In genomic region chr16:14464796-14465195, GRCh38 we compare ENCODE assay signal across 27 cellular contexts.
"Had no signal": no experiment of that assay in that cellular context is flagged by ENCODE, and none has a peak within 500 bp of the region (broad histone marks: within the 10 kb centered on the region; RNA-seq: fewer than 3 reads in every experiment).

No MANE protein-coding gene starts in this region.

- DNase-seq: hippocampal formation; kidney; left colon; left lung; mesendoderm; naive B cell; natural killer cell; nephron progenitor cell; occipital lobe; right lobe of liver; stimulated activated CD4-positive, alpha-beta T cell treated with anti-CD3 and anti-CD28 coated beads, Interleukin-1b, Interleukin-23, amount 100 ng/mL, for 48 hours; stimulated activated CD4-positive, alpha-beta T cell treated with anti-CD3 and anti-CD28 coated beads, Interleukin-2, amount 100 ng/mL, for 48 hours; stimulated activated CD4-positive, alpha-beta T cell treated with anti-CD3 and anti-CD28 coated beads, Interleukin-4, amount 100 ng/mL, for 4 hours; stimulated activated CD8-positive, alpha-beta memory T cell treated with anti-CD3 and anti-CD28 coated beads, Interleukin-4, amount 100 ng/mL, for 48 hours; stimulated activated naive CD4-positive, alpha-beta T cell treated with Interleukin-2 at 50 U/mL for 16 hours; stimulated activated naive CD8-positive, alpha-beta T cell treated with anti-CD3 and anti-CD28 coated beads, Interleukin-15, amount 100 ng/mL, for 72 hours; substantia nigra; upper lobe of left lung had no signal

- H3K4me1 ChIP-seq: left lung, neural progenitor cell, parathyroid adenoma, right lobe of liver, tibial nerve, upper lobe of left lung, vagina had no signal

- H3K36me3 ChIP-seq: neural progenitor cell, neutrophil, right atrium auricular region, right lobe of liver, upper lobe of left lung had no signal

- H3K27me3 ChIP-seq: left lung, neural progenitor cell, neutrophil, right atrium auricular region, right lobe of liver, tibial nerve, upper lobe of left lung, vagina had no signal

- H2AFZ ChIP-seq: neural progenitor cell, parathyroid adenoma had no signal

- H3K9me3 ChIP-seq: neutrophil, right lobe of liver had no signal

- ATAC-seq: left colon; left lung; natural killer cell; right lobe of liver; stimulated activated memory B cell treated with anti-CD40 and anti-IgM and Interleukin-4, amounts not matched to agents 10 μg/mL and 1 μg/mL and 100 μg/mL, for 72 hours; stimulated activated naive CD8-positive, alpha-beta T cell treated with anti-CD3 and anti-CD28 coated beads, Interleukin-15, amount 100 ng/mL, for 72 hours had no signal

- H3K4me2 ChIP-seq: neural progenitor cell, smooth muscle cell had no signal

- H3K9ac ChIP-seq: neural progenitor cell, parathyroid adenoma had no signal

- H3K4me3 ChIP-seq: left lung, lung, neural progenitor cell, right atrium auricular region, right lobe of liver, smooth muscle cell, tibial nerve, upper lobe of left lung, vagina had no signal

- H3K27ac ChIP-seq: left lung, neural progenitor cell, neutrophil, parathyroid adenoma, right atrium auricular region, right lobe of liver, tibial nerve, upper lobe of left lung, vagina had no signal
